1 cellular context compared by ENCODE assay signal in the genomic region with DNA sequence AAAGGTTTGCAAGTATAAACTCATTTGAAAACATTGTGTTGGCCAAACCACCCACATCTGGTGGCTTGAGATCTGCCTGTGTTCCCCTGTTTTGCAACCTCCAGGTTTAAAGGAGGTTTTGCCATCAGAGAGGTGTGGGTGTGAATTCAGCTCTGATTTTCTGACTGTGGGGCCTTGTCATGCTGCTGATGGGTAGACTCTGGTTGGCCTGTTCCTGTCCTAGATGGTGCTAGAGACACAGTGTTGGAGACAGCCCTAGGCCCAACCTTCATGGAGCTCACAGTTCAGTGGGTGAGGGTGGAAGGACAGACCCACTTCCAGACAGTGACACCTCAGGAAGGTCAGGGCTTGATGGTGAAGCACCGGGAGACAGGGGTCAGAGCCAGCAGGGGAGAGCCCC.
TF ChIP-seq lines count a peak whose summit lies in the region.

No MANE protein-coding gene starts in this region.

TF ChIP-seq in IMR-90, 13 proteins besides CTCF, POLR2A, EP300 and RAD21 (continued from another document):
- no peak for TF ChIP-seq SMC3 (IDR thresholded peaks at IDR 0.05; ENCODE audit: low read depth, low read length)
- TF ChIP-seq NFE2L2 (IDR thresholded peaks at IDR 0.05; ENCODE audit: low read depth, low read length) = no peak
- TF ChIP-seq RFX5 (IDR thresholded peaks at IDR 0.05; ENCODE audit: low read depth, low read length) = no peak
- no peak for TF ChIP-seq MAFK (IDR thresholded peaks at IDR 0.05; ENCODE audit: low read depth, low read length)
- TF ChIP-seq, protein P1, sequence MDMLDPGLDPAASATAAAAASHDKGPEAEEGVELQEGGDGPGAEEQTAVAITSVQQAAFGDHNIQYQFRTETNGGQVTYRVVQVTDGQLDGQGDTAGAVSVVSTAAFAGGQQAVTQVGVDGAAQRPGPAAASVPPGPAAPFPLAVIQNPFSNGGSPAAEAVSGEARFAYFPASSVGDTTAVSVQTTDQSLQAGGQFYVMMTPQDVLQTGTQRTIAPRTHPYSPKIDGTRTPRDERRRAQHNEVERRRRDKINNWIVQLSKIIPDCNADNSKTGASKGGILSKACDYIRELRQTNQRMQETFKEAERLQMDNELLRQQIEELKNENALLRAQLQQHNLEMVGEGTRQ (IDR thresholded peaks at IDR 0.05; ENCODE audit: low read depth, low read length) = no peak
- no peak for TF ChIP-seq MXI1 (IDR thresholded peaks at IDR 0.05; ENCODE audit: borderline replicate concordance, low read depth, low read length)
- TF ChIP-seq BHLHE40 (IDR thresholded peaks at IDR 0.05; ENCODE audit: low read depth, low read length) = no peak
- no peak for TF ChIP-seq FOS (IDR thresholded peaks at IDR 0.05; ENCODE audit: low read depth, low read length)
- no peak for TF ChIP-seq CEBPB (IDR thresholded peaks at IDR 0.05; ENCODE audit: low read depth, low read length)
- TF ChIP-seq, protein P2, sequence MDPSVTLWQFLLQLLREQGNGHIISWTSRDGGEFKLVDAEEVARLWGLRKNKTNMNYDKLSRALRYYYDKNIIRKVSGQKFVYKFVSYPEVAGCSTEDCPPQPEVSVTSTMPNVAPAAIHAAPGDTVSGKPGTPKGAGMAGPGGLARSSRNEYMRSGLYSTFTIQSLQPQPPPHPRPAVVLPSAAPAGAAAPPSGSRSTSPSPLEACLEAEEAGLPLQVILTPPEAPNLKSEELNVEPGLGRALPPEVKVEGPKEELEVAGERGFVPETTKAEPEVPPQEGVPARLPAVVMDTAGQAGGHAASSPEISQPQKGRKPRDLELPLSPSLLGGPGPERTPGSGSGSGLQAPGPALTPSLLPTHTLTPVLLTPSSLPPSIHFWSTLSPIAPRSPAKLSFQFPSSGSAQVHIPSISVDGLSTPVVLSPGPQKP (IDR thresholded peaks at IDR 0.05; ENCODE audit: borderline replicate concordance, low read depth, low read length) = no peak
- TF ChIP-seq CHD1 (IDR thresholded peaks at IDR 0.05; ENCODE audit: low read depth, low read length) = no peak
